ENCODE assay signal across 17 cellular contexts in genomic region chr3:130935761-130936160, GRCh38. TPM values are rescaled to one million over a fixed set of nuclear protein-coding genes. Genes with fewer than 3 reads are reported as not detected.
DNase-seq lines count a peak whose midpoint lies in the region; ATAC-seq, FAIRE-seq and TF ChIP-seq lines count a peak whose summit lies in the region.
"Had no signal": no experiment of that assay in that cellular context is flagged by ENCODE, and none has a peak within 500 bp of the region (broad histone marks: within the 10 kb centered on the region; RNA-seq: fewer than 3 reads in every experiment).

No MANE protein-coding gene starts in this region.

- no peak overlapping the region for H3K9ac ChIP-seq in Karpas-422 (ENCODE audit: low read length)
- H3K9ac ChIP-seq in GM12878 (ENCODE audit: control insufficient read depth, insufficient read depth, low read length): no peak overlapping the region

- in situ Hi-C loops in GM12878 (cut with MboI): no loop called here

- POLR2A ChIA-PET in GM12878 (lab: Charles Lee): no interaction called here

- no peak for TF ChIP-seq CTCF in AG10803 (conservative IDR thresholded peaks at IDR 0.05; ENCODE audit: low read length)
- no peak for TF ChIP-seq CTCF in GM12878 (IDR thresholded peaks at IDR 0.05 in 2 of 3, conservative IDR thresholded peaks at IDR 0.05 in 1 of 3; ENCODE audit: control insufficient read depth in 2 of 3, extremely low read depth in 1 of 3, insufficient read depth in 1 of 3, low read depth in 3 of 3, low read length in 3 of 3)

- H3K27ac ChIP-seq in Karpas-422 (ENCODE audit: low read length) (peak overlapping the region; percentile 98), GM12878 (ENCODE audit: control insufficient read depth, insufficient read depth) (no peak overlapping the region)
- H3K27ac ChIP-seq: colonic mucosa, testis had no signal

- H3K9me2 ChIP-seq in Karpas-422 (replicated peaks; ENCODE audit: insufficient read depth, low read length): no peaks in the 10 kb centered on the region

- no peak overlapping the region for H3K4me2 ChIP-seq in Karpas-422 (ENCODE audit: low read depth, low read length, poor library complexity, severe bottlenecking)
- no peak overlapping the region for H3K4me2 ChIP-seq in GM12878 (ENCODE audit: control insufficient read depth, insufficient read depth)

- SMC1A ChIA-PET in GM12878 (lab: Charles Lee; ENCODE audit: uncharacterized antibody, unreplicated experiment): no interaction called here

- H3K27me3 ChIP-seq in Karpas-422 (ENCODE audit: low read length): no peaks in the 10 kb centered on the region
- no peaks in the 10 kb centered on the region for H3K27me3 ChIP-seq in GM12878 (replicated peaks in 1 of 2; ENCODE audit: control insufficient read depth in 2 of 2, insufficient read depth in 2 of 2, low read length in 1 of 2)
- H3K27me3 ChIP-seq: colonic mucosa, testis had no signal

- H3K9me3 ChIP-seq in Karpas-422 (ENCODE audit: low read length) (no peaks in the 10 kb centered on the region), GM12878 (replicated peaks; ENCODE audit: control insufficient read depth, insufficient read depth, low read length) (no peaks in the 10 kb centered on the region)
- H3K9me3 ChIP-seq: colonic mucosa, testis had no signal

- H3K4me3 ChIP-seq in AG10803 (ENCODE audit: low read length): no peak overlapping the region
- H3K4me3 ChIP-seq in Karpas-422 (ENCODE audit: low read length): no peak overlapping the region
- H3K4me3 ChIP-seq in GM12878: no peak overlapping the region
- H3K4me3 ChIP-seq: colonic mucosa, testis had no signal

- no peaks in the 10 kb centered on the region for H4K20me1 ChIP-seq in Karpas-422 (ENCODE audit: insufficient read depth, low read depth, low read length)
- H4K20me1 ChIP-seq in GM12878 (ENCODE audit: control insufficient read depth, insufficient read depth): no peaks in the 10 kb centered on the region

- CTCF ChIA-PET in GM12878 (lab: Yijun Ruan, JAX): interaction anchor here (1.8 kb wide), 1 partner anchor 8 kb away, joined by 4 read pairs; no protein-coding TSS in a partner anchor

- H2AFZ ChIP-seq in Karpas-422 (ENCODE audit: low read length): no peak overlapping the region
- no peak overlapping the region for H2AFZ ChIP-seq in GM12878 (ENCODE audit: control insufficient read depth, low read depth, low read length)

- H3K36me3 ChIP-seq in Karpas-422 (ENCODE audit: insufficient read depth, low read length) (peaks cover 81% of the 10 kb centered on the region), GM12878 (ENCODE audit: control insufficient read depth in 2 of 2, insufficient read depth in 2 of 2, low read length in 1 of 2) (peaks cover 0 to 14% of the 10 kb centered on the region in 2 experiments; a peak in 2 of 4 replicates)
- H3K36me3 ChIP-seq: colonic mucosa had no signal

- DNase-seq in AG10803 (ENCODE audit: low read depth) (peak; percentile 84), Karpas-422 (no peak), GM12878 (ENCODE audit: low read depth, low spot score) (no peak), iris pigment epithelial cell (ENCODE audit: low read depth) (peak; percentile 89), DMS153 (lab: John Stamatoyannopoulos, UW) (no peak), NCI-H2171 treated with DMSO at 0.1 percent for 48 hours (lab: John Stamatoyannopoulos, UW) (no peak), germinal center (ENCODE audit: low spot score) (no peak)
- DNase-seq: amygdala; colonic mucosa; H9; NCI-H1048; NCI-H748 treated with DMSO at 0.1 percent for 48 hours; Right ventricle myocardium superior; stimulated activated CD4-positive, alpha-beta T cell treated with anti-CD3 and anti-CD28 coated beads, Interleukin-4, amount 100 ng/mL, for 24 hours; testis had no signal

- TF ChIP-seq POLR2A in GM12878 (IDR thresholded peaks at IDR 0.05; ENCODE audit: low read depth, low read length): no peak

- intact Hi-C loops in GM12878 (cut with micrococcal nuclease; ENCODE audit: unreplicated experiment): no loop called here

- no peak for TF ChIP-seq EP300 in GM12878 (IDR thresholded peaks at IDR 0.05; ENCODE audit: borderline replicate concordance in 1 of 2, control insufficient read depth in 1 of 2, low read depth in 2 of 2, low read length in 2 of 2)

- RAD21 ChIA-PET in GM12878 (lab: Charles Lee; ENCODE audit: unreplicated experiment): no interaction called here

- H3K4me1 ChIP-seq in Karpas-422 (ENCODE audit: low read length) (peaks cover 60% of the 10 kb centered on the region), GM12878 (ENCODE audit: control insufficient read depth, insufficient read depth, low read length) (no peaks in the 10 kb centered on the region)
- H3K4me1 ChIP-seq: colonic mucosa, testis had no signal

- no peak for ATAC-seq in GM12878
- ATAC-seq in GM21423 (IDR thresholded peaks at IDR 0.05; ENCODE audit: unreplicated experiment): no peak

- H3K79me2 ChIP-seq in Karpas-422 (ENCODE audit: low read length): peaks cover 92% of the 10 kb centered on the region
- no peaks in the 10 kb centered on the region for H3K79me2 ChIP-seq in GM12878 (ENCODE audit: control insufficient read depth, insufficient read depth, low read length)

- peak; percentile 27 for FAIRE-seq in GM12878 (lab: Jason Lieb, UNC)
- FAIRE-seq: endothelial cell of umbilical vein had no signal

- no TSS peak for BruUV-seq in GM12878 (replicated peaks; lab: Mats Ljungman, UMichigan)

- no peak for TF ChIP-seq RAD21 in GM12878 (IDR thresholded peaks at IDR 0.05; ENCODE audit: insufficient read depth, low read depth, low read length)

- 100% methylated on average over 1 of the region's 1 CpG for WGBS in GM12878 (ENCODE audit: insufficient coverage, insufficient replicate concordance, low lambda C conversion rate, missing lambda C conversion rate)

TF ChIP-seq in GM12878, 131 proteins besides CTCF, POLR2A, EP300 and RAD21 (continues in another document):
- TF ChIP-seq BRCA1 (IDR thresholded peaks at IDR 0.05; ENCODE audit: low read depth, low read length): no peak
- no peak for TF ChIP-seq BHLHE40 (IDR thresholded peaks at IDR 0.05; ENCODE audit: borderline replicate concordance in 1 of 2, low read depth in 2 of 2, low read length in 1 of 2)
- no peak for TF ChIP-seq EED (IDR thresholded peaks at IDR 0.05; ENCODE audit: low read depth)
- no peak for TF ChIP-seq POLR2AphosphoS2 (IDR thresholded peaks at IDR 0.05; ENCODE audit: low read depth, low read length)
- no peak for TF ChIP-seq SREBF1 (IDR thresholded peaks at IDR 0.05; ENCODE audit: low read length)
- TF ChIP-seq SMAD5 (IDR thresholded peaks at IDR 0.05; ENCODE audit: low read depth): no peak
- no peak for TF ChIP-seq BCLAF1 (IDR thresholded peaks at IDR 0.05)
- TF ChIP-seq ATF2 (IDR thresholded peaks at IDR 0.05; ENCODE audit: low read length): no peak

RNA-seq across cellular contexts. Expression of gene ATP2C1, which starts 41.9 kb away (rescaled TPM):
- total RNA-seq in Karpas-422 (2014; rRNA removed; shearing (Covaris generic); ENCODE audit: low replicate concordance): 133 and 179 TPM in 2 replicates
- total RNA-seq in GM12878 (2013; cell fraction: nucleolus; rRNA removed): 253 and 262 TPM in 2 replicates
- total RNA-seq in GM12878 (2014; rRNA removed) (43.9 and 52.9 TPM in 2 replicates), GM12878 (2014; rRNA removed; fragmentation: Illumina TruSeq; extraction: Trizol) (67.7 and 70.5 TPM in 2 replicates), GM12878 (2021) (60.2 and 62.2 TPM in 2 replicates)
- 29.0 TPM for polyA plus RNA-seq in GM12878 (2011; ENCODE audit: low read depth)
- polyA plus RNA-seq in GM12878 (2011; rRNA removed) (116 and 178 TPM in 2 replicates), GM12878 (2014; fragmentation: Illumina TruSeq; extraction: Trizol) (50.4 and 61.7 TPM in 2 replicates), GM12878 (2014; fragmentation: Nextera tagmentation; extraction: Ambion mirVana) (10 to 100 TPM; 20.6 to 21.0 TPM), GM12878 (2014; rRNA removed) (35.4 and 48.3 TPM in 2 replicates), GM12878 (2016; fragmentation: Nextera tagmentation; extraction: Ambion mirVana) (10 to 100 TPM; 59.8 to 64.6 TPM)
- polyA plus RNA-seq in GM12878 (2011; cell fraction: cytosol; rRNA removed): 37.7 and 42.4 TPM in 2 replicates
- polyA plus RNA-seq in GM12878 (2011; cell fraction: nucleus; rRNA removed): 147 and 162 TPM in 2 replicates
- polyA plus RNA-seq in GM12878 (2012): 29.3 and 48.1 TPM in 2 replicates
- polyA minus RNA-seq in GM12878 (2011; rRNA and poly(A)+ RNA removed): 108 and 157 TPM in 2 replicates
- 33.1 and 49.5 TPM in 2 replicates for polyA minus RNA-seq in GM12878 (2011; cell fraction: cytosol; rRNA and poly(A)+ RNA removed)
- 108 and 150 TPM in 2 replicates for polyA minus RNA-seq in GM12878 (2011; cell fraction: nucleus; rRNA and poly(A)+ RNA removed)

Comparison
In these comparisons a context has a peak if more than half of its experiments do, and no peak if none do; other contexts are left out.
1. DNase-seq: peak in AG10803 (single experiment) and iris pigment epithelial cell (single experiment); none in Karpas-422 (single experiment), GM12878 (single experiment), DMS153 (single experiment), NCI-H2171 treated with DMSO at 0.1 percent for 48 hours (single experiment) and germinal center (single experiment).